Comparison of ENCODE assay signal across 13 cellular contexts in genomic region chr6:111950661-111951426, GRCh38.
DNase-seq lines count a peak whose midpoint lies in the region; FAIRE-seq and TF ChIP-seq lines count a peak whose summit lies in the region.
"Had no signal": no experiment of that assay in that cellular context is flagged by ENCODE, and none has a peak within 500 bp of the region (broad histone marks: within the 10 kb centered on the region; RNA-seq: fewer than 3 reads in every experiment).

No MANE protein-coding gene starts in this region.

- no peaks in the 10 kb centered on the region for H3K79me2 ChIP-seq in astrocyte (ENCODE audit: insufficient read depth, low read length)
- H3K79me2 ChIP-seq: hepatocyte had no signal

- no peak overlapping the region for H3K4me2 ChIP-seq in astrocyte (ENCODE audit: low read length)
- H3K4me2 ChIP-seq: hepatocyte had no signal

- DNase-seq in DMS153 (lab: John Stamatoyannopoulos, UW) (peak; percentile 83), NCI-H1694 (lab: John Stamatoyannopoulos, UW) (peak; percentile 34), astrocyte (ENCODE audit: low read depth) (peak; percentile 41), kidney tubule cell (ENCODE audit: low spot score) (peak; percentile 75), ureter (ENCODE audit: low spot score) (no peak), iPS-NIHi11 (ENCODE audit: low spot score) (no peak), NCI-H1048 (lab: John Stamatoyannopoulos, UW) (no peak)
- DNase-seq in stimulated activated CD8-positive, alpha-beta memory T cell treated with anti-CD3 and anti-CD28 coated beads, Interleukin-4, amount 100 ng/mL, for 48 hours: no peak
- DNase-seq: CD4-positive, CD25-positive, alpha-beta regulatory T cell; central memory CD4-positive, alpha-beta T cell; naive B cell; stimulated activated CD4-positive, alpha-beta T cell treated with anti-CD3 and anti-CD28 coated beads, Interleukin-4, amount 100 ng/mL, for 24 hours had no signal

- no peak overlapping the region for H2AFZ ChIP-seq in astrocyte (ENCODE audit: low read depth, low read length)
- H2AFZ ChIP-seq: hepatocyte had no signal

- H3K4me1 ChIP-seq in astrocyte (ENCODE audit: insufficient read depth, low read length): no peaks in the 10 kb centered on the region

- H3K4me3 ChIP-seq in astrocyte (ENCODE audit: insufficient read depth, low read depth, low read length): no peak overlapping the region
- H3K4me3 ChIP-seq: hepatocyte had no signal

- no peaks in the 10 kb centered on the region for H3K36me3 Mint-ChIP-seq in astrocyte (ENCODE audit: low read depth, unreplicated experiment)
- H3K36me3 Mint-ChIP-seq: CD4-positive, CD25-positive, alpha-beta regulatory T cell; naive B cell had no signal

- no peaks in the 10 kb centered on the region for H3K9me3 ChIP-seq in astrocyte (ENCODE audit: insufficient read depth, low read depth, low read length)

- H3K4me3 Mint-ChIP-seq in astrocyte (ENCODE audit: unreplicated experiment): no peak overlapping the region
- H3K4me3 Mint-ChIP-seq: CD4-positive, CD25-positive, alpha-beta regulatory T cell; naive B cell had no signal

- H3K4me1 Mint-ChIP-seq in astrocyte (ENCODE audit: low read depth, unreplicated experiment): peaks cover 2% of the 10 kb centered on the region
- H3K4me1 Mint-ChIP-seq: naive B cell had no signal

- no peak overlapping the region for H3K27ac Mint-ChIP-seq in astrocyte (ENCODE audit: unreplicated experiment)

- no peaks in the 10 kb centered on the region for H4K20me1 ChIP-seq in astrocyte (ENCODE audit: insufficient read depth, low read length)

- H3K27me3 Mint-ChIP-seq in astrocyte (ENCODE audit: low read depth, unreplicated experiment): peaks cover 2% of the 10 kb centered on the region

- no peak for FAIRE-seq in astrocyte (lab: Jason Lieb, UNC)

- H3K27me3 ChIP-seq in astrocyte (ENCODE audit: insufficient read depth, low read length): no peaks in the 10 kb centered on the region

- no peaks in the 10 kb centered on the region for H3K9me3 Mint-ChIP-seq in astrocyte (ENCODE audit: unreplicated experiment)
- H3K9me3 Mint-ChIP-seq: CD4-positive, CD25-positive, alpha-beta regulatory T cell had no signal

- no peak for TF ChIP-seq CTCF in astrocyte (IDR thresholded peaks at IDR 0.05; ENCODE audit: insufficient read depth, low read depth, low read length)

- H3K27ac ChIP-seq in astrocyte (ENCODE audit: low read depth, low read length): no peak overlapping the region
- H3K27ac ChIP-seq: hepatocyte had no signal

- H3K36me3 ChIP-seq in astrocyte (ENCODE audit: insufficient read depth, low read length): no peaks in the 10 kb centered on the region

- H3K9ac ChIP-seq in astrocyte (ENCODE audit: low read length): no peak overlapping the region

Comparison
In these comparisons a context has a peak if more than half of its experiments do, and no peak if none do; other contexts are left out.
1. DNase-seq: peak in DMS153 (single experiment), NCI-H1694 (single experiment), astrocyte (single experiment) and kidney tubule cell (single experiment); none in ureter (single experiment), stimulated activated CD8-positive, alpha-beta memory T cell treated with anti-CD3 and anti-CD28 coated beads, Interleukin-4, amount 100 ng/mL, for 48 hours (single experiment), iPS-NIHi11 (single experiment) and NCI-H1048 (single experiment).